ENCODE assay signal across 1 cellular context in genomic region chr3:136195258-136196063, GRCh38.
TF ChIP-seq lines count a peak whose summit lies in the region.

No MANE protein-coding gene starts in this region.

TF ChIP-seq in HepG2, 621 proteins besides CTCF, POLR2A, EP300 and RAD21 (continued from another document and continues in another):
- TF ChIP-seq ZBTB44 (CRISPR knock-in tag; IDR thresholded peaks at IDR 0.05) (peak; percentile 19; the same call in 1 of the 2 replicates), HNRNPUL1 (IDR thresholded peaks at IDR 0.05; ENCODE audit: low read depth, low read length) (no peak), POLR2G (IDR thresholded peaks at IDR 0.05; ENCODE audit: low read depth, low read length) (no peak), ZNF20 (CRISPR knock-in tag; IDR thresholded peaks at IDR 0.05) (no peak), ZNF552 (CRISPR knock-in tag; IDR thresholded peaks at IDR 0.05; ENCODE audit: borderline replicate concordance) (no peak), SP5 (CRISPR knock-in tag; IDR thresholded peaks at IDR 0.05; ENCODE audit: borderline replicate concordance, low read depth) (no peak), GPN1 (CRISPR knock-in tag; IDR thresholded peaks at IDR 0.05; ENCODE audit: borderline replicate concordance) (no peak), ZFYVE20 (CRISPR knock-in tag; IDR thresholded peaks at IDR 0.05; ENCODE audit: borderline replicate concordance, low read depth) (no peak), ZNF431 (CRISPR knock-in tag; IDR thresholded peaks at IDR 0.05; ENCODE audit: borderline replicate concordance, low read depth) (no peak), SALL2 (CRISPR knock-in tag; IDR thresholded peaks at IDR 0.05) (no peak), RNF219 (CRISPR knock-in tag; IDR thresholded peaks at IDR 0.05) (no peak), SNAPC5 (CRISPR knock-in tag; IDR thresholded peaks at IDR 0.05; ENCODE audit: borderline replicate concordance) (no peak), MATR3 (CRISPR knock-in tag; IDR thresholded peaks at IDR 0.05) (no peak), REPIN1 (CRISPR knock-in tag; IDR thresholded peaks at IDR 0.05; ENCODE audit: borderline replicate concordance, low read depth) (0 out of 2 replicates have a peak, but pooled peaks have one; percentile 23), ZNF567 (CRISPR knock-in tag; IDR thresholded peaks at IDR 0.05; ENCODE audit: borderline replicate concordance) (no peak), ZSCAN25 (CRISPR knock-in tag; IDR thresholded peaks at IDR 0.05) (no peak), NCOA1 (CRISPR knock-in tag; IDR thresholded peaks at IDR 0.05) (no peak), MTF2 (CRISPR knock-in tag; IDR thresholded peaks at IDR 0.05; ENCODE audit: borderline replicate concordance) (no peak), SP4 (CRISPR knock-in tag; IDR thresholded peaks at IDR 0.05) (no peak), IKZF5 (CRISPR knock-in tag; IDR thresholded peaks at IDR 0.05) (no peak), PRPF4 (IDR thresholded peaks at IDR 0.05; ENCODE audit: low read depth, low read length, poor library complexity, severe bottlenecking) (no peak), ATRX (CRISPR knock-in tag; IDR thresholded peaks at IDR 0.05; ENCODE audit: borderline replicate concordance) (no peak), ZNF317 (CRISPR knock-in tag; IDR thresholded peaks at IDR 0.05) (no peak), ZNF691 (CRISPR knock-in tag; IDR thresholded peaks at IDR 0.05; ENCODE audit: borderline replicate concordance, low read depth) (peak; percentile 55; the same call in 1 of the 2 replicates), PAXIP1 (CRISPR knock-in tag; conservative IDR thresholded peaks at IDR 0.05) (no peak), ZNF180 (CRISPR knock-in tag; IDR thresholded peaks at IDR 0.05; ENCODE audit: borderline replicate concordance, low read depth) (no peak), AGO1 (IDR thresholded peaks at IDR 0.05; ENCODE audit: low read depth, low read length, poor library complexity, severe bottlenecking) (no peak), HMGA1 (CRISPR knock-in tag; conservative IDR thresholded peaks at IDR 0.05) (no peak), ZNF616 (CRISPR knock-in tag; IDR thresholded peaks at IDR 0.05; ENCODE audit: low read depth) (no peak), SRSF4 (IDR thresholded peaks at IDR 0.05; ENCODE audit: low read depth, low read length, poor library complexity, severe bottlenecking) (no peak), MEF2D (CRISPR knock-in tag; IDR thresholded peaks at IDR 0.05) (no peak), GABPA (IDR thresholded peaks at IDR 0.05; ENCODE audit: low read depth, low read length) (no peak), GABPA (CRISPR knock-in tag; IDR thresholded peaks at IDR 0.05; ENCODE audit: low read depth) (no peak), SMC3 (IDR thresholded peaks at IDR 0.05; ENCODE audit: low read length) (no peak), FOXO4 (CRISPR knock-in tag; conservative IDR thresholded peaks at IDR 0.05) (0 out of 2 replicates have a peak, but pooled peaks have one; percentile 91), ATF5 (CRISPR knock-in tag; IDR thresholded peaks at IDR 0.05; ENCODE audit: low read depth) (no peak), ZNF737 (CRISPR knock-in tag; IDR thresholded peaks at IDR 0.05; ENCODE audit: borderline replicate concordance) (no peak), ZMYM4 (CRISPR knock-in tag; IDR thresholded peaks at IDR 0.05) (no peak), MZF1 (CRISPR knock-in tag; IDR thresholded peaks at IDR 0.05; ENCODE audit: borderline replicate concordance) (no peak), DBP (CRISPR knock-in tag; IDR thresholded peaks at IDR 0.05; ENCODE audit: not compliant biosample characterization) (no peak), ZNF407 (CRISPR knock-in tag; IDR thresholded peaks at IDR 0.05; ENCODE audit: not compliant biosample characterization) (no peak), ZNF224 (CRISPR knock-in tag; IDR thresholded peaks at IDR 0.05) (0 out of 2 replicates have a peak, but pooled peaks have one; percentile 27)
